In genomic region chr10:84311596-84311995, GRCh38 we compare ENCODE assay signal across 21 cellular contexts. TPM values are rescaled to one million over a fixed set of nuclear protein-coding genes. Genes with fewer than 3 reads are reported as not detected.
A peak's percentile ranks its signal among the peaks of the same experiment; 100 is the strongest.
DNase-seq lines count a peak whose midpoint lies in the region; ATAC-seq, FAIRE-seq and TF ChIP-seq lines count a peak whose summit lies in the region.
"Had no signal": no experiment of that assay in that cellular context is flagged by ENCODE, and none has a peak within 500 bp of the region (broad histone marks: within the 10 kb centered on the region; RNA-seq: fewer than 3 reads in every experiment).

No MANE protein-coding gene starts in this region.

- H3K36me3 ChIP-seq in IMR-90 (ENCODE audit: control insufficient read depth, insufficient read depth, low read length) (no peaks in the 10 kb centered on the region), K562 (ENCODE audit: control insufficient read depth, insufficient read depth, low read length) (no peaks in the 10 kb centered on the region)
- H3K36me3 ChIP-seq: BLaER1 treated with 17β-estradiol and CSF1 and Interleukin-3, amounts not matched to agents 10 nM and 100 nM had no signal

- no TSS peak for BruUV-seq in IMR-90 (replicated peaks; lab: Mats Ljungman, UMichigan)
- no TSS peak for BruUV-seq in K562 (replicated peaks; lab: Mats Ljungman, UMichigan)

- H3K4me1 ChIP-seq in IMR-90 (ENCODE audit: control insufficient read depth, insufficient read depth, low read length) (peaks cover 28% of the 10 kb centered on the region), K562 (replicated peaks in 1 of 2; ENCODE audit: control insufficient read depth in 2 of 2, insufficient read depth in 2 of 2, low read length in 2 of 2) (peaks cover 5 to 18% of the 10 kb centered on the region in 2 experiments)
- H3K4me1 ChIP-seq: Caco-2 had no signal

- CTCF ChIA-PET in IMR-90 (lab: Yijun Ruan, JAX) (no interaction called here), K562 (lab: Yijun Ruan, JAX; ENCODE audit: low intra/inter-chr PET ratio) (no interaction called here)

- POLR2A ChIA-PET in IMR-90 (lab: Charles Lee; ENCODE audit: unreplicated experiment): no interaction called here
- POLR2A ChIA-PET in K562 (lab: Yijun Ruan, JAX): interaction anchor here (1.2 to 3.5 kb wide), 4 partner anchors 11 to 18 kb away, joined by 3 to 12 read pairs (median 8); no protein-coding TSS in a partner anchor

- H3K79me2 ChIP-seq in K562 (ENCODE audit: control insufficient read depth, insufficient read depth, low read length): no peaks in the 10 kb centered on the region

- no peak overlapping the region for H4K5ac ChIP-seq in IMR-90 (ENCODE audit: low read depth, low read length)

- H3K14ac ChIP-seq in IMR-90 (replicated peaks; ENCODE audit: low read depth, low read length): no peak overlapping the region

- H3K27me3 Mint-ChIP-seq in activated naive CD4-positive, alpha-beta T cell treated with anti-CD3 and anti-CD28 coated beads, Interleukin-2, amount 50 U/mL, for 24 hours: no peaks in the 10 kb centered on the region
- H3K27me3 Mint-ChIP-seq: CD4-positive, alpha-beta T cell had no signal

- H2AFZ ChIP-seq in IMR-90 (replicated peaks; ENCODE audit: low read length, poor library complexity): no peak overlapping the region
- H2AFZ ChIP-seq in K562 (ENCODE audit: low read depth, low read length): no peak overlapping the region

- peaks cover 8% of the 10 kb centered on the region for H4K20me1 ChIP-seq in IMR-90 (ENCODE audit: insufficient read depth, low read length)
- H4K20me1 ChIP-seq in K562 (replicated peaks; ENCODE audit: control insufficient read depth, insufficient read depth, low read length): no peaks in the 10 kb centered on the region
- H4K20me1 ChIP-seq: BLaER1 treated with 17β-estradiol and CSF1 and Interleukin-3, amounts not matched to agents 10 nM and 100 nM had no signal

- H3K9me1 ChIP-seq in IMR-90 (ENCODE audit: insufficient read depth, low read length): peaks cover 19% of the 10 kb centered on the region
- no peaks in the 10 kb centered on the region for H3K9me1 ChIP-seq in K562 (ENCODE audit: control insufficient read depth, insufficient read depth, low read length)

- peaks cover 24% of the 10 kb centered on the region for H3K4me1 Mint-ChIP-seq in activated naive CD4-positive, alpha-beta T cell treated with anti-CD3 and anti-CD28 coated beads, Interleukin-2, amount 50 U/mL, for 24 hours

- H3K4me2 ChIP-seq in IMR-90 (ENCODE audit: low read depth, low read length): no peak overlapping the region
- H3K4me2 ChIP-seq in K562 (ENCODE audit: insufficient read depth, low read length): no peak overlapping the region
- H3K4me2 ChIP-seq: A549 had no signal

- peaks cover 0 to 10% of the 10 kb centered on the region in 2 experiments; a peak in 1 of 4 replicates for H3K79me1 ChIP-seq in IMR-90 (ENCODE audit: low read depth in 1 of 2, low read length in 2 of 2)

- no peak overlapping the region for H3K9ac ChIP-seq in IMR-90 (ENCODE audit: low read depth, low read length)
- no peak overlapping the region for H3K9ac ChIP-seq in K562 (ENCODE audit: insufficient read depth in 1 of 2, low read depth in 2 of 2, low read length in 2 of 2)
- H3K9ac ChIP-seq: BLaER1 treated with 17β-estradiol and CSF1 and Interleukin-3, amounts not matched to agents 10 nM and 100 nM had no signal

- TF ChIP-seq RAD21 in IMR-90 (IDR thresholded peaks at IDR 0.05; ENCODE audit: low read length): no peak
- no peak for TF ChIP-seq RAD21 in K562 (CRISPR knock-in tag; conservative IDR thresholded peaks at IDR 0.05 in 1 of 2, IDR thresholded peaks at IDR 0.05 in 1 of 2)

- WGBS in IMR-90 (ENCODE audit: extremely low coverage in 2 of 2, insufficient read length in 1 of 2), 2 experiments: 93% methylated on average over 8 of the region's 8 CpGs; no CpG with 5 or more reads in 1 of the 2 experiments
- 53% methylated on average over 8 of the region's 8 CpGs for WGBS in K562 (ENCODE audit: insufficient coverage, low coverage, missing lambda C conversion rate)

- dilution Hi-C loops in IMR-90 (cut with HindIII; ENCODE audit: low sequenced_read_pairs, unreplicated experiment): no loop called here

- H4K8ac ChIP-seq in IMR-90 (ENCODE audit: low read depth in 2 of 2, low read length in 2 of 2): no peak overlapping the region

- no peak overlapping the region for H2BK120ac ChIP-seq in IMR-90 (ENCODE audit: low read depth, low read length)

- H3K4ac ChIP-seq in IMR-90 (ENCODE audit: low read depth, low read length): no peak overlapping the region

- no peak overlapping the region for H2AK9ac ChIP-seq in IMR-90 (replicated peaks; ENCODE audit: low read depth, low read length, poor library complexity)

- no peak for DNase-seq in activated naive CD4-positive, alpha-beta T cell treated with Interleukin-2 at 50 U/mL for 16 hours
- no peak for DNase-seq in IMR-90
- no peak for DNase-seq in K562 (ENCODE audit: extremely low read depth in 1 of 4, low spot score in 3 of 4)
- no peak for DNase-seq in Right ventricle myocardium inferior (ENCODE audit: missing footprints)
- DNase-seq: AML-193; Caco-2; Calu3; CD4-positive, alpha-beta T cell; CD8-positive, alpha-beta T cell; DMS79 treated with DMSO at 0.1 percent for 48 hours; GF-D8 had no signal

- H3K9me3 ChIP-seq in IMR-90 (ENCODE audit: control insufficient read depth, insufficient read depth, low read length) (no peaks in the 10 kb centered on the region), K562 (replicated peaks; ENCODE audit: control insufficient read depth, insufficient read depth, low read depth, low read length) (no peaks in the 10 kb centered on the region)
- H3K9me3 ChIP-seq: A549, Caco-2 had no signal

- no peak for FAIRE-seq in K562 (lab: Jason Lieb, UNC)
- FAIRE-seq: A549, D721Med, G401.6, GM12891, GM19239 had no signal

- H3K56ac ChIP-seq in IMR-90 (ENCODE audit: extremely low read depth, insufficient read depth, low read length): no peak overlapping the region

- in situ Hi-C loops in IMR-90 (cut with MboI; ENCODE audit: low sequenced_read_pairs) (no loop called here), K562 (cut with MboI) (no loop called here)

- ATAC-seq in IMR-90 (ENCODE audit: low read depth): no peak
- ATAC-seq in K562: no peak
- ATAC-seq in Right ventricle myocardium inferior: no peak
- ATAC-seq: CD8-positive, alpha-beta T cell had no signal

- TF ChIP-seq EP300 in K562 (IDR thresholded peaks at IDR 0.05; ENCODE audit: low read length): no peak

- H2BK15ac ChIP-seq in IMR-90 (ENCODE audit: low read depth, low read length): 0 out of 3 replicates have a peak overlapping the region, but pooled peaks have one; percentile 10

- H3K18ac ChIP-seq in IMR-90 (ENCODE audit: low read depth, low read length): no peak overlapping the region

- no peak for TF ChIP-seq POLR2A in IMR-90 (IDR thresholded peaks at IDR 0.05; ENCODE audit: low read depth, low read length)
- TF ChIP-seq POLR2A in K562 (conservative IDR thresholded peaks at IDR 0.05): no peak

- no peak for TF ChIP-seq CTCF in IMR-90 (conservative IDR thresholded peaks at IDR 0.05; ENCODE audit: low read depth, low read length)
- no peak for TF ChIP-seq CTCF in K562 (IDR thresholded peaks at IDR 0.05 in 2 of 3, conservative IDR thresholded peaks at IDR 0.05 in 1 of 3; ENCODE audit: insufficient read depth in 2 of 3, low read depth in 1 of 3, low read length in 3 of 3)

- no peak overlapping the region for H2BK5ac ChIP-seq in IMR-90 (ENCODE audit: low read depth, low read length, poor library complexity, severe bottlenecking)

- H3K4me3 Mint-ChIP-seq in activated naive CD4-positive, alpha-beta T cell treated with anti-CD3 and anti-CD28 coated beads, Interleukin-2, amount 50 U/mL, for 24 hours: no peak overlapping the region
- H3K4me3 Mint-ChIP-seq: B cell; CD4-positive, alpha-beta T cell; CD8-positive, alpha-beta T cell had no signal

- H3K23ac ChIP-seq in IMR-90 (ENCODE audit: low read depth, low read length): no peak overlapping the region

- H3K9me3 Mint-ChIP-seq in activated naive CD4-positive, alpha-beta T cell treated with anti-CD3 and anti-CD28 coated beads, Interleukin-2, amount 50 U/mL, for 24 hours: no peaks in the 10 kb centered on the region
- H3K9me3 Mint-ChIP-seq: CD4-positive, alpha-beta T cell; CD8-positive, alpha-beta T cell had no signal

- H3K27me3 ChIP-seq in IMR-90 (ENCODE audit: control insufficient read depth, insufficient read depth, low read length) (no peaks in the 10 kb centered on the region), K562 (ENCODE audit: control insufficient read depth in 2 of 2, insufficient read depth in 2 of 2, low read length in 2 of 2) (no peaks in the 10 kb centered on the region)
- H3K27me3 ChIP-seq: BLaER1 treated with 17β-estradiol and CSF1 and Interleukin-3, amounts not matched to agents 10 nM and 100 nM had no signal

- H3K36me3 Mint-ChIP-seq in activated naive CD4-positive, alpha-beta T cell treated with anti-CD3 and anti-CD28 coated beads, Interleukin-2, amount 50 U/mL, for 24 hours: no peaks in the 10 kb centered on the region
- H3K36me3 Mint-ChIP-seq: CD8-positive, alpha-beta T cell had no signal

- intact Hi-C loops in IMR-90 (cut with micrococcal nuclease) (no loop called here), K562 (cut with micrococcal nuclease) (no loop called here), Right ventricle myocardium inferior (cut with DNase I) (no loop called here)

- peak overlapping the region; percentile 46 for H3K27ac Mint-ChIP-seq in activated naive CD4-positive, alpha-beta T cell treated with anti-CD3 and anti-CD28 coated beads, Interleukin-2, amount 50 U/mL, for 24 hours
- H3K27ac Mint-ChIP-seq: B cell; CD4-positive, alpha-beta T cell; CD8-positive, alpha-beta T cell had no signal

- no peak overlapping the region for H3K4me3 ChIP-seq in IMR-90 (ENCODE audit: insufficient read depth, low read depth, low read length)
- no peak overlapping the region for H3K4me3 ChIP-seq in K562
- H3K4me3 ChIP-seq: A549; BLaER1 treated with 17β-estradiol and CSF1 and Interleukin-3, amounts not matched to agents 10 nM and 100 nM had no signal

- peak overlapping the region; percentile 64; the same call in 1 of the 2 replicates for H2BK20ac ChIP-seq in IMR-90 (ENCODE audit: low read depth, low read length)

- no peak overlapping the region for H4K91ac ChIP-seq in IMR-90 (ENCODE audit: insufficient read depth, low read depth, low read length)

- H2AK5ac ChIP-seq in IMR-90 (ENCODE audit: low read depth, low read length): no peak overlapping the region

- H3K27ac ChIP-seq in IMR-90 (ENCODE audit: insufficient read depth, low read length) (no peak overlapping the region), K562 (ENCODE audit: extremely low read depth, low read depth, low read length) (no peak overlapping the region)
- H3K27ac ChIP-seq: 22Rv1, A549, C4-2B had no signal

RNA-seq across cellular contexts. Expression of gene CCSER2, which starts 16.8 kb away (rescaled TPM):
- total RNA-seq in IMR-90 (2012; rRNA removed) (27.8 and 31.7 TPM in 2 replicates), K562 (2014; rRNA removed) (5.6 and 6.7 TPM in 2 replicates), K562 (2014; rRNA removed; fragmentation: Illumina TruSeq; extraction: Trizol) (12.0 and 13.9 TPM in 2 replicates), K562 (2015; rRNA removed; fragmentation: Illumina TruSeq; extraction: Trizol) (11.6 and 13.1 TPM in 2 replicates), K562 (2021) (14.1 and 15.1 TPM in 2 replicates), Right ventricle myocardium inferior (163 TPM)
- polyA plus RNA-seq in IMR-90 (2012; rRNA removed) (18.0 and 20.4 TPM in 2 replicates), K562 (2011; rRNA removed) (14.8 and 16.7 TPM in 2 replicates), K562 (2014; fragmentation: Illumina TruSeq; extraction: Trizol) (7.0 and 9.7 TPM in 2 replicates), K562 (2014; fragmentation: Nextera tagmentation; extraction: Ambion mirVana) (1 to 10 TPM; 2.7 to 2.9 TPM), K562 (2014; rRNA removed) (3.1 and 4.0 TPM in 2 replicates)
- 3.7 and 4.3 TPM in 2 replicates for polyA plus RNA-seq in IMR-90 (2012; cell fraction: cytosol; rRNA removed)
- 4.0 and 33.3 TPM in 2 replicates for polyA plus RNA-seq in IMR-90 (2012; cell fraction: nucleus; rRNA removed; ENCODE audit: low replicate concordance)
- total RNA-seq in K562 (2011; cell fraction: chromatin; rRNA removed; ENCODE audit: low replicate concordance): 14.7 and 55.1 TPM in 2 replicates
- 6.0 and 8.9 TPM in 2 replicates for total RNA-seq in K562 (2011; cell fraction: nucleolus; rRNA removed)
- 11.3 and 12.2 TPM in 2 replicates for total RNA-seq in K562 (2011; cell fraction: nucleoplasm; rRNA removed)
- polyA plus RNA-seq in K562 (2011; cell fraction: cytosol; rRNA removed): 3.2 and 6.6 TPM in 2 replicates
- polyA plus RNA-seq in K562 (2011; cell fraction: nucleus; rRNA removed): 4.8 and 9.8 TPM in 2 replicates
- polyA plus RNA-seq in K562 (2012): 5.9 and 7.7 TPM in 2 replicates
- polyA minus RNA-seq in K562 (2011; rRNA and poly(A)+ RNA removed): 31.4 and 46.2 TPM in 2 replicates
- 10.7 and 26.6 TPM in 2 replicates for polyA minus RNA-seq in K562 (2011; cell fraction: cytosol; rRNA and poly(A)+ RNA removed)
- polyA minus RNA-seq in K562 (2011; cell fraction: nucleus; rRNA and poly(A)+ RNA removed): 18.3 and 50.9 TPM in 2 replicates
